Comparison of ENCODE assay signal across 1 cellular context in genomic region chr7:151059362-151060112, GRCh38.
TF ChIP-seq lines count a peak whose summit lies in the region.

Gene SLC4A2, plus strand, starts transcription at chr7:151059589. Its CDS starts 2,399 bp downstream, at chr7:151061988.

TF ChIP-seq in K562, 482 proteins besides CTCF, POLR2A, EP300 and RAD21 (continued from another document):
- no peak for TF ChIP-seq ZNF318 (IDR thresholded peaks at IDR 0.05; ENCODE audit: borderline replicate concordance in 1 of 2, low read depth in 1 of 2)
- no peak for TF ChIP-seq E2F1 (CRISPR knock-in tag; IDR thresholded peaks at IDR 0.05)
- no peak for TF ChIP-seq ZBTB1 (CRISPR knock-in tag; IDR thresholded peaks at IDR 0.05; ENCODE audit: borderline replicate concordance, low read depth)
- no peak for TF ChIP-seq ZNF408 (CRISPR knock-in tag; IDR thresholded peaks at IDR 0.05; ENCODE audit: low read depth)
- no peak for TF ChIP-seq RNF2 (IDR thresholded peaks at IDR 0.05)
- no peak for TF ChIP-seq GABPB2 (CRISPR knock-in tag; conservative IDR thresholded peaks at IDR 0.05)
